In genomic region chr6:30130887-30131862, GRCh38 we compare ENCODE assay signal across 8 cellular contexts. TPM values are rescaled to one million over a fixed set of nuclear protein-coding genes. Genes with fewer than 3 reads are reported as not detected.
DNase-seq lines count a peak whose midpoint lies in the region; ATAC-seq and TF ChIP-seq lines count a peak whose summit lies in the region.

No MANE protein-coding gene starts in this region.

- H3K36me3 ChIP-seq in adrenal gland (replicated peaks in 1 of 2) (no peaks in the 10 kb centered on the region), heart left ventricle (no peaks in the 10 kb centered on the region)

- no peaks in the 10 kb centered on the region for H3K4me1 ChIP-seq in adrenal gland (replicated peaks in 1 of 2)
- peaks cover 0 to 17% (median 4%) of the 10 kb centered on the region in 12 donors for H3K4me1 ChIP-seq in heart left ventricle

- H3K9me3 ChIP-seq in adrenal gland (replicated peaks in 1 of 3) (no peaks in the 10 kb centered on the region), heart left ventricle (no peaks in the 10 kb centered on the region)

- DNase-seq in C1 segment of cervical spinal cord (lab: John Stamatoyannopoulos, UW) (peak in 10 of 14 donors; percentile 4 to 54 (median 22)), NCI-H1105 treated with DMSO at 0.1 percent for 48 hours (lab: John Stamatoyannopoulos, UW) (peak; percentile 87), T-helper 1 cell (peak; percentile 35 to 82 (median 63)), adrenal gland (peak; percentile 71 to 88 (median 79)), heart left ventricle (peak in 4 of 5 donors; percentile 56 to 66 (median 64)), pulmonary artery endothelial cell (ENCODE audit: low read depth, low spot score) (peak; percentile 65)

- H3K4me3 ChIP-seq in adrenal gland: no peak overlapping the region
- no peak overlapping the region for H3K4me3 ChIP-seq in heart left ventricle

- TF ChIP-seq CTCF in adrenal gland (IDR thresholded peaks at IDR 0.05) (peak; percentile 97 to 99 (median 98)), heart left ventricle (IDR thresholded peaks at IDR 0.05) (peak; percentile 84 to 99 (median 96))

- ATAC-seq in GM19397 (IDR thresholded peaks at IDR 0.05; ENCODE audit: unreplicated experiment) (peak; percentile 75), heart left ventricle (peak in 3 of 4 donors; percentile 90 to 93 (median 91)), HG02588 (IDR thresholded peaks at IDR 0.05; ENCODE audit: unreplicated experiment) (no peak)

- no peak overlapping the region for H3K27ac ChIP-seq in adrenal gland
- H3K27ac ChIP-seq in heart left ventricle: no peak overlapping the region

- peaks cover 37% of the 10 kb centered on the region for H3K27me3 ChIP-seq in adrenal gland
- peaks cover 21 to 92% (median 46%) of the 10 kb centered on the region in 9 donors for H3K27me3 ChIP-seq in heart left ventricle

- WGBS in adrenal gland, 4 donors: 24 to 31% (median 25%) methylated on average over 15 to 16 of the region's 16 CpGs
- 28 to 34% (median 30%) methylated on average over 16 of the region's 16 CpGs for WGBS in heart left ventricle, 4 donors

- TF ChIP-seq POLR2A in adrenal gland (IDR thresholded peaks at IDR 0.05) (no peak), heart left ventricle (IDR thresholded peaks at IDR 0.05) (no peak)

- intact Hi-C loops in adrenal gland (cut with DNase I): loop anchor here in 1 of 2 donors (5.0 kb wide), 1 partner anchor 284 kb away; no protein-coding TSS in a partner anchor
- intact Hi-C loops in heart left ventricle (cut with DNase I): loop anchor here (1.0 to 5.0 kb wide), 5 partner anchors 28 to 284 kb away; no protein-coding TSS in a partner anchor

RNA-seq across cellular contexts. Expression of gene TRIM40, which starts 4.8 kb away (rescaled TPM):
- total RNA-seq in adrenal gland (not detected), heart left ventricle (not detected), pulmonary artery endothelial cell (not detected in 2 replicates)
- polyA plus RNA-seq in adrenal gland (under 1 TPM in 1 of 3 donors, not detected in 2; 0.16 TPM), heart left ventricle (not detected)

RNA-seq across cellular contexts. Expression of gene TRIM31, which starts 18.3 kb away (rescaled TPM):
- total RNA-seq in adrenal gland: under 1 TPM in 2 of 8 donors, not detected in 6; 0.19 TPM
- under 1 TPM in 2 of 3 donors, not detected in 1; 0.13 to 0.80 TPM for polyA plus RNA-seq in adrenal gland
- not detected for total RNA-seq in heart left ventricle
- polyA plus RNA-seq in heart left ventricle: not detected
- not detected in 2 replicates for total RNA-seq in pulmonary artery endothelial cell

RNA-seq across cellular contexts. Expression of gene TRIM10, which starts 29.8 kb away (rescaled TPM):
- total RNA-seq in adrenal gland (not detected), heart left ventricle (not detected), pulmonary artery endothelial cell (not detected in 2 replicates)
- polyA plus RNA-seq in adrenal gland (not detected), heart left ventricle (not detected)

RNA-seq across cellular contexts. Expression of gene TRIM15, which starts 32.2 kb away (rescaled TPM):
- not detected for total RNA-seq in adrenal gland
- polyA plus RNA-seq in adrenal gland: not detected
- not detected for total RNA-seq in heart left ventricle
- polyA plus RNA-seq in heart left ventricle: not detected
- total RNA-seq in pulmonary artery endothelial cell: not detected in 2 replicates

RNA-seq across cellular contexts. Expression of gene RNF39, which starts 55.6 kb away (rescaled TPM):
- total RNA-seq in adrenal gland (1 to 10 TPM in 3 of 8 donors, under 1 TPM in 3, not detected in 2; 0.11 to 1.7 (median 0.96) TPM), heart left ventricle (under 1 TPM in 1 of 9 donors, not detected in 8; 0.68 TPM), pulmonary artery endothelial cell (not detected in 2 replicates)
- polyA plus RNA-seq in adrenal gland (under 1 TPM; 0.17 to 0.51 (median 0.48) TPM), heart left ventricle (not detected)

Comparison
In these comparisons a context has a peak if more than half of its experiments do, and no peak if none do; other contexts are left out.
1. DNase-seq: peak in every context shown above with its lines; median percentile 87 in NCI-H1105 treated with DMSO at 0.1 percent for 48 hours; 79 in adrenal gland; 65 in pulmonary artery endothelial cell; 64 in heart left ventricle; 63 in T-helper 1 cell; 22 in C1 segment of cervical spinal cord.